In genomic region chr5:62403411-62404250, GRCh38 we compare ENCODE assay signal across 1 cellular context.
TF ChIP-seq lines count a peak whose summit lies in the region.

TSS of gene DIMT1 (minus strand) at chr5:62403905. CDS start at chr5:62403772, 133 bp downstream.

TF ChIP-seq in HEK293, 187 proteins besides CTCF, POLR2A, EP300 and RAD21 (continued from another document and continues in another):
- TF ChIP-seq ZBTB10 (tag by site-specific recombination; IDR thresholded peaks at IDR 0.05) (peak; percentile 40; the same call in 1 of the 2 replicates), ZBTB7A (tag by site-specific recombination; IDR thresholded peaks at IDR 0.05; ENCODE audit: low read depth) (peak; percentile 55; the same call in 1 of the 2 replicates), ZNF2 (tag by site-specific recombination; IDR thresholded peaks at IDR 0.05) (peak; percentile 43; the same call in 1 of the 2 replicates), ZNF76 (tag by site-specific recombination; IDR thresholded peaks at IDR 0.05; ENCODE audit: borderline replicate concordance, low read depth) (peak; percentile 95), KLF8 (tag by site-specific recombination; IDR thresholded peaks at IDR 0.05) (peak; percentile 62), ZEB2 (tag by site-specific recombination; IDR thresholded peaks at IDR 0.05) (peak; percentile 62; the same call in 1 of the 2 replicates), BCL11B (tag by site-specific recombination; IDR thresholded peaks at IDR 0.05; ENCODE audit: low read depth) (peak; percentile 53; the same call in 1 of the 2 replicates), SP2 (tag by site-specific recombination; IDR thresholded peaks at IDR 0.05) (peak; percentile 88), ZNF692 (tag by site-specific recombination; IDR thresholded peaks at IDR 0.05) (peak; percentile 98), REST (tag by site-specific recombination; IDR thresholded peaks at IDR 0.05) (peak; percentile 46; the same call in 1 of the 2 replicates), ZBTB8A (tag by site-specific recombination; IDR thresholded peaks at IDR 0.05) (peak; percentile 16; the same call in 1 of the 2 replicates), ZFHX2 (tag by site-specific recombination; conservative IDR thresholded peaks at IDR 0.05) (peak; percentile 58), RBAK (tag by site-specific recombination; IDR thresholded peaks at IDR 0.05) (no peak), ZNF670 (tag by site-specific recombination; IDR thresholded peaks at IDR 0.05; ENCODE audit: low read depth) (no peak), ZNF221 (tag by site-specific recombination; IDR thresholded peaks at IDR 0.05; ENCODE audit: borderline replicate concordance) (no peak), EGR2 (tag by site-specific recombination; IDR thresholded peaks at IDR 0.05; ENCODE audit: low read depth) (peak; percentile 63), BCL11A (tag by site-specific recombination; IDR thresholded peaks at IDR 0.05; ENCODE audit: low read depth) (0 out of 2 replicates have a peak, but pooled peaks have one; percentile 19), ZNF394 (tag by site-specific recombination; IDR thresholded peaks at IDR 0.05; ENCODE audit: borderline replicate concordance) (peak; percentile 43; the same call in 1 of the 2 replicates), PRDM10 (tag by site-specific recombination; IDR thresholded peaks at IDR 0.05) (peak; percentile 81), SP3 (tag by site-specific recombination; IDR thresholded peaks at IDR 0.05) (peak; percentile 99), ZNF513 (tag by site-specific recombination; IDR thresholded peaks at IDR 0.05) (no peak), HIC1 (tag by site-specific recombination; IDR thresholded peaks at IDR 0.05) (peak; percentile 50), ZNF266 (tag by site-specific recombination; IDR thresholded peaks at IDR 0.05; ENCODE audit: low read depth) (no peak), SP7 (tag by site-specific recombination; IDR thresholded peaks at IDR 0.05) (peak; percentile 72), KLF16 (tag by site-specific recombination; IDR thresholded peaks at IDR 0.05) (peak; percentile 89), ZFP37 (tag by site-specific recombination; IDR thresholded peaks at IDR 0.05) (peak; percentile 86), ZNF580 (tag by site-specific recombination; IDR thresholded peaks at IDR 0.05) (peak; percentile 32; the same call in 1 of the 2 replicates), ZNF629 (tag by site-specific recombination; IDR thresholded peaks at IDR 0.05) (peak; percentile 67; the same call in 1 of the 2 replicates), PRDM1 (tag by site-specific recombination; IDR thresholded peaks at IDR 0.05) (no peak), OSR2 (tag by site-specific recombination; IDR thresholded peaks at IDR 0.05) (0 out of 2 replicates have a peak, but pooled peaks have one; percentile 16), ZNF449 (tag by site-specific recombination; IDR thresholded peaks at IDR 0.05) (peak; percentile 78), ZBTB1 (tag by site-specific recombination; IDR thresholded peaks at IDR 0.05) (0 out of 2 replicates have a peak, but pooled peaks have one; percentile 36), KLF17 (tag by site-specific recombination; IDR thresholded peaks at IDR 0.05) (peak; percentile 38; the same call in 1 of the 2 replicates), ZBTB48 (tag by site-specific recombination; IDR thresholded peaks at IDR 0.05) (peak; percentile 76; the same call in 1 of the 2 replicates), INSM2 (tag by site-specific recombination; IDR thresholded peaks at IDR 0.05) (peak; percentile 42; the same call in 1 of the 2 replicates), ZNF596 (tag by site-specific recombination; IDR thresholded peaks at IDR 0.05) (0 out of 2 replicates have a peak, but pooled peaks have one; percentile 16), ZNF324 (tag by site-specific recombination; IDR thresholded peaks at IDR 0.05) (0 out of 2 replicates have a peak, but pooled peaks have one; percentile 58)
